9 cellular contexts compared by ENCODE assay signal in genomic region chr20:31676534-31677030, GRCh38. TPM values are rescaled to one million over a fixed set of nuclear protein-coding genes. Genes with fewer than 3 reads are reported as not detected.
DNase-seq lines count a peak whose midpoint lies in the region; ATAC-seq and TF ChIP-seq lines count a peak whose summit lies in the region.
"Had no signal": no experiment of that assay in that cellular context is flagged by ENCODE, and none has a peak within 500 bp of the region (broad histone marks: within the 10 kb centered on the region; RNA-seq: fewer than 3 reads in every experiment).

No MANE protein-coding gene starts in this region.

- intact Hi-C loops in gastrocnemius medialis (cut with DNase I; ENCODE audit: low total_unique reads): no loop called here

- ATAC-seq in gastrocnemius medialis: no peak

- H3K9me3 ChIP-seq in esophagus (ENCODE audit: control insufficient read depth in 2 of 2, insufficient read depth in 1 of 2, low read depth in 1 of 2, low read length in 1 of 2) (no peaks in the 10 kb centered on the region), gastrocnemius medialis (no peaks in the 10 kb centered on the region)

- DNase-seq in GM06990 (ENCODE audit: extremely low read depth, insufficient read length) (no peak), RWPE1 (ENCODE audit: low spot score) (no peak), gastrocnemius medialis (no peak), glomerular visceral epithelial cell (ENCODE audit: extremely low spot score) (no peak), NCI-H774 (lab: John Stamatoyannopoulos, UW) (no peak)
- no peak for DNase-seq in activated effector memory CD4-positive, alpha-beta T cell treated with anti-CD3 and anti-CD28 coated beads, Interleukin-2, amount 50 U/mL, for 16 hours
- DNase-seq in stimulated activated CD4-positive, alpha-beta T cell treated with anti-CD3 and anti-CD28 coated beads, Interleukin-4, amount 100 ng/mL, for 1 hour: no peak

- peak overlapping the region; percentile 76 for H3K4me3 ChIP-seq in GM06990 (replicated peaks; ENCODE audit: low read depth, low read length)
- no peak overlapping the region for H3K4me3 ChIP-seq in esophagus (ENCODE audit: low read depth in 1 of 2, low read length in 2 of 2)
- no peak overlapping the region for H3K4me3 ChIP-seq in gastrocnemius medialis

- TF ChIP-seq CTCF in GM06990 (IDR thresholded peaks at IDR 0.05; ENCODE audit: insufficient read depth, low read length, poor library complexity, severe bottlenecking): no peak
- no peak for TF ChIP-seq CTCF in RWPE1 (conservative IDR thresholded peaks at IDR 0.05; ENCODE audit: low read depth)
- no peak for TF ChIP-seq CTCF in gastrocnemius medialis (IDR thresholded peaks at IDR 0.05 in 4 of 5, conservative IDR thresholded peaks at IDR 0.05 in 1 of 5)

- POLR2A ChIA-PET in RWPE1 (lab: Yijun Ruan, JAX; ENCODE audit: low non-redundant PET): no interaction called here

- H3K4me1 ChIP-seq in esophagus (ENCODE audit: control insufficient read depth in 2 of 2, insufficient read depth in 2 of 2, low read length in 1 of 2): peaks cover 10 to 18% of the 10 kb centered on the region in 2 donors
- peaks cover 74 to 93% of the 10 kb centered on the region in 2 donors for H3K4me1 ChIP-seq in gastrocnemius medialis

- CTCF ChIA-PET in RWPE1 (lab: Yijun Ruan, JAX): interaction anchor here (1.6 to 3.8 kb wide), 2 partner anchors 15 to 47 kb away, joined by 5 to 18 read pairs; no protein-coding TSS in a partner anchor

- H3K36me3 ChIP-seq in GM06990 (ENCODE audit: control insufficient read depth, insufficient read depth, low read length): peaks cover 15% of the 10 kb centered on the region
- peaks cover 3 to 11% of the 10 kb centered on the region in 2 donors for H3K36me3 ChIP-seq in esophagus (ENCODE audit: control insufficient read depth in 2 of 2, insufficient read depth in 2 of 2, low read length in 1 of 2)
- H3K36me3 ChIP-seq in gastrocnemius medialis: no peaks in the 10 kb centered on the region

- no peak for TF ChIP-seq POLR2A in gastrocnemius medialis (IDR thresholded peaks at IDR 0.05)

- WGBS in esophagus, 2 donors: 92% methylated on average over 8 of the region's 8 CpGs

- in situ Hi-C loops in gastrocnemius medialis (cut with MboI; ENCODE audit: low sequenced_read_pairs in 4 of 4): no loop called here

- H3K27ac ChIP-seq in RWPE1: peak overlapping the region; percentile 77
- peak overlapping the region; percentile 7 to 44 for H3K27ac ChIP-seq in esophagus (ENCODE audit: low read depth in 2 of 2, low read length in 1 of 2)
- H3K27ac ChIP-seq in gastrocnemius medialis: peak overlapping the region; percentile 82 to 98 (median 92)

- H3K27me3 ChIP-seq in GM06990 (replicated peaks; ENCODE audit: control insufficient read depth, insufficient read depth, low read length): no peaks in the 10 kb centered on the region
- no peaks in the 10 kb centered on the region for H3K27me3 ChIP-seq in esophagus (ENCODE audit: control insufficient read depth in 1 of 2, insufficient read depth in 2 of 2, low read length in 2 of 2)
- no peaks in the 10 kb centered on the region for H3K27me3 ChIP-seq in gastrocnemius medialis

RNA-seq across cellular contexts. Expression of gene COX4I2, which starts 38.9 kb away (rescaled TPM):
- 1 to 10 TPM; 2.6 to 3.8 TPM for polyA plus RNA-seq in esophagus
- total RNA-seq in gastrocnemius medialis: 10 to 100 TPM in 1 of 4 donors, 1 to 10 TPM in 3; 3.9 to 10.4 (median 4.3) TPM
- polyA plus RNA-seq: neural cell had no signal

RNA-seq across cellular contexts. Expression of gene BCL2L1, which starts 46.1 kb away (rescaled TPM):
- polyA plus RNA-seq in esophagus: 10 to 100 TPM; 60.0 to 80.9 TPM
- 10 to 100 TPM; 41.5 to 87.8 (median 55.3) TPM for total RNA-seq in gastrocnemius medialis

Comparison
In these comparisons a context has a peak if more than half of its experiments do, and no peak if none do; other contexts are left out.
1. H3K27ac ChIP-seq: peak in every context shown above with its lines; median percentile 92 in gastrocnemius medialis; 77 in RWPE1; 26 in esophagus.